In the genomic region with DNA sequence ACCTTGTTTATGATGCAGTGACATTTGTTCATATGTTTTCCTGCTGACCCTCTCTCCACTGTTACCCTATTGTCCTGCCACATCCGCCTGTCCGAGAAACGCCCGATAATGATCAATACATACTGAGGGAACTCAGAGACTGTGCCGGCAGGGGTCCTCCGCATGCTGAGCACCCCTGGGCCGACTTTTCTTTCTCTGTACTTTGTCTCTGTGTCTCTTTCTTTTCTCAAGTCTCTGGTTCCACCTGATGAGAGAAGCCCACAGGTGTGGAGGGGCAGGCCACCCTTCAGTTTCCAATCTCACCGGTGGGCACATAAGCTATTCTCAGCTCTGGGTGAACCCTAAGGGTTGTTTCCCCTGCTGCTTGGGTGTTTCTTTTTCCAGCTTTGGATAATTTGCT, we compare ENCODE assay signal across 1 cellular context.
TF ChIP-seq lines count a peak whose summit lies in the region.

No MANE protein-coding gene starts in this region.

TF ChIP-seq in H1, 55 proteins besides CTCF, POLR2A, EP300 and RAD21:
- TF ChIP-seq BCL11A (IDR thresholded peaks at IDR 0.05; ENCODE audit: low read depth in 2 of 2, low read length in 2 of 2) = no peak
- TF ChIP-seq BRCA1 (IDR thresholded peaks at IDR 0.05; ENCODE audit: low read depth, low read length) = no peak
- no peak for TF ChIP-seq SP2 (IDR thresholded peaks at IDR 0.05; ENCODE audit: low read length)
- no peak for TF ChIP-seq TEAD4 (IDR thresholded peaks at IDR 0.05; ENCODE audit: low read depth, low read length)
- TF ChIP-seq CREB1 (IDR thresholded peaks at IDR 0.05) = no peak
- TF ChIP-seq YY1 (IDR thresholded peaks at IDR 0.05; ENCODE audit: low read depth, low read length) = no peak
- TF ChIP-seq, protein P1, sequence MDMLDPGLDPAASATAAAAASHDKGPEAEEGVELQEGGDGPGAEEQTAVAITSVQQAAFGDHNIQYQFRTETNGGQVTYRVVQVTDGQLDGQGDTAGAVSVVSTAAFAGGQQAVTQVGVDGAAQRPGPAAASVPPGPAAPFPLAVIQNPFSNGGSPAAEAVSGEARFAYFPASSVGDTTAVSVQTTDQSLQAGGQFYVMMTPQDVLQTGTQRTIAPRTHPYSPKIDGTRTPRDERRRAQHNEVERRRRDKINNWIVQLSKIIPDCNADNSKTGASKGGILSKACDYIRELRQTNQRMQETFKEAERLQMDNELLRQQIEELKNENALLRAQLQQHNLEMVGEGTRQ (IDR thresholded peaks at IDR 0.05; ENCODE audit: low read length) = no peak
- TF ChIP-seq KDM1A (IDR thresholded peaks at IDR 0.05; ENCODE audit: borderline replicate concordance, low read length) = no peak
- no peak for TF ChIP-seq MAFK (IDR thresholded peaks at IDR 0.05; ENCODE audit: low read depth, low read length)
- TF ChIP-seq ASH2L (IDR thresholded peaks at IDR 0.05; ENCODE audit: low read length) = no peak
TF ChIP-seq in H1: peak in this region for 0.
